Comparison of ENCODE assay signal across 20 cellular contexts in genomic region chr10:70827358-70827757, GRCh38. TPM values are rescaled to one million over a fixed set of nuclear protein-coding genes. Genes with fewer than 3 reads are reported as not detected.
DNase-seq lines count a peak whose midpoint lies in the region; ATAC-seq and TF ChIP-seq lines count a peak whose summit lies in the region.
"Had no signal": no experiment of that assay in that cellular context is flagged by ENCODE, and none has a peak within 500 bp of the region (broad histone marks: within the 10 kb centered on the region; RNA-seq: fewer than 3 reads in every experiment).

No MANE protein-coding gene starts in this region.

- no peak overlapping the region for H2AFZ ChIP-seq in ACC112 (ENCODE audit: low read length, unreplicated experiment)
- H2AFZ ChIP-seq: hepatocyte had no signal

- H3K27ac ChIP-seq in ACC112 (ENCODE audit: low read depth, low read length): peak overlapping the region; percentile 29; the same call in 1 of the 2 replicates
- peak overlapping the region; percentile 31 for H3K27ac ChIP-seq in RWPE2 (ENCODE audit: poor library complexity, severe bottlenecking)
- H3K27ac ChIP-seq in foreskin keratinocyte: peak overlapping the region; percentile 23
- H3K27ac ChIP-seq: hepatocyte, testis, vagina had no signal

- H3K36me3 ChIP-seq in ACC112 (ENCODE audit: insufficient read depth, low read length) (no peaks in the 10 kb centered on the region), RWPE2 (ENCODE audit: low read depth) (peaks cover 40% of the 10 kb centered on the region)
- H3K36me3 ChIP-seq: vagina had no signal

- ATAC-seq in RWPE2 (ENCODE audit: low read depth): peak; percentile 59
- ATAC-seq in foreskin keratinocyte: peak; percentile 61
- ATAC-seq: activated naive CD4-positive, alpha-beta T cell treated with anti-CD3 and anti-CD28 coated beads, Interleukin-2, amount 50 U/mL, for 72 hours; left ventricle myocardium superior had no signal

- H3K27me3 ChIP-seq in ACC112 (ENCODE audit: insufficient read depth, low read length) (no peaks in the 10 kb centered on the region), RWPE2 (ENCODE audit: insufficient read depth, poor library complexity, severe bottlenecking) (no peaks in the 10 kb centered on the region), foreskin keratinocyte (no peaks in the 10 kb centered on the region)
- H3K27me3 ChIP-seq: hepatocyte, testis, vagina had no signal

- H3K9me3 ChIP-seq in RWPE2 (ENCODE audit: severe bottlenecking): no peaks in the 10 kb centered on the region
- H3K9me3 ChIP-seq: testis, vagina had no signal

- H3K4me1 ChIP-seq in ACC112 (ENCODE audit: control insufficient read depth, insufficient read depth, low read length, unreplicated experiment) (peaks cover 17% of the 10 kb centered on the region), RWPE2 (ENCODE audit: insufficient read depth, poor library complexity, severe bottlenecking) (peaks cover 36% of the 10 kb centered on the region), foreskin keratinocyte (peaks cover 37% of the 10 kb centered on the region)

- DNase-seq in EH (ENCODE audit: low read depth) (peak; percentile 45), RWPE2 (ENCODE audit: low spot score) (no peak), foreskin keratinocyte (peak in 1 of 2 donors; percentile 53), NCI-H345 (lab: John Stamatoyannopoulos, UW) (no peak), NCI-H446 (lab: John Stamatoyannopoulos, UW) (no peak), LoVo (ENCODE audit: low spot score) (no peak)
- DNase-seq: activated T-cell treated with anti-CD3 and anti-CD28 coated beads, Interleukin-2, amount 50 U/mL, for 4 hours; aorta; CD8-positive, alpha-beta memory T cell; left ventricle myocardium superior; NCI-H1436; NCI-H524 treated with DMSO at 0.1 percent for 48 hours; nephron progenitor cell; testis had no signal

- TF ChIP-seq CTCF in RWPE2 (IDR thresholded peaks at IDR 0.05; ENCODE audit: poor library complexity, severe bottlenecking): no peak
- no peak for TF ChIP-seq CTCF in foreskin keratinocyte (conservative IDR thresholded peaks at IDR 0.05)

- H3K4me3 ChIP-seq in ACC112 (ENCODE audit: low read depth, low read length) (no peak overlapping the region), RWPE2 (ENCODE audit: severe bottlenecking) (no peak overlapping the region)
- H3K4me3 ChIP-seq: hepatocyte, testis, vagina had no signal

- peaks cover 3% of the 10 kb centered on the region for H3K79me2 ChIP-seq in ACC112 (ENCODE audit: control insufficient read depth, insufficient read depth, low read length, unreplicated experiment)

RNA-seq across cellular contexts. Expression of gene SGPL1, which starts 11.6 kb away (rescaled TPM):
- total RNA-seq in foreskin keratinocyte: 37.6 and 49.7 TPM in 2 replicates
- 14.0 and 15.8 TPM in 2 replicates for polyA plus RNA-seq in foreskin keratinocyte

RNA-seq across cellular contexts. Expression of gene TBATA, which starts 42.2 kb away (rescaled TPM):
- not detected in 2 replicates for total RNA-seq in foreskin keratinocyte
- polyA plus RNA-seq in foreskin keratinocyte: not detected in 2 replicates
- total RNA-seq: activated naive CD4-positive, alpha-beta T cell treated with anti-CD3 and anti-CD28 coated beads, Interleukin-2, amount 50 U/mL, for 72 hours; activated T-cell treated with anti-CD3 and anti-CD28 coated beads, Interleukin-2, amount 50 U/mL, for 4 hours; aorta; CD8-positive, alpha-beta memory T cell; epithelial cell of proximal tubule; hepatocyte; left ventricle myocardium superior; mononuclear cell; vagina had no signal
- polyA plus RNA-seq: aorta; CD8-positive, alpha-beta memory T cell; hepatocyte had no signal
